21 cellular contexts compared by ENCODE assay signal in genomic region chr1:184059887-184060286, GRCh38. TPM values are rescaled to one million over a fixed set of nuclear protein-coding genes. Genes with fewer than 3 reads are reported as not detected.
A peak's percentile ranks its signal among the peaks of the same experiment; 100 is the strongest.
DNase-seq lines count a peak whose midpoint lies in the region; ATAC-seq and TF ChIP-seq lines count a peak whose summit lies in the region.
"Had no signal": no experiment of that assay in that cellular context is flagged by ENCODE, and none has a peak within 500 bp of the region (broad histone marks: within the 10 kb centered on the region; RNA-seq: fewer than 3 reads in every experiment).

No MANE protein-coding gene starts in this region.

- no peaks in the 10 kb centered on the region; the same call in 1 of the 2 replicates for H3K4me1 ChIP-seq in H9 (ENCODE audit: insufficient read depth, low read length)
- peaks cover 2% of the 10 kb centered on the region for H3K4me1 ChIP-seq in IMR-90 (ENCODE audit: control insufficient read depth, insufficient read depth, low read length)
- H3K4me1 ChIP-seq in sigmoid colon: peaks cover 0 to 43% (median 24%) of the 10 kb centered on the region in 4 donors

- peaks cover 35 to 41% of the 10 kb centered on the region in 2 experiments for H3K4me1 Mint-ChIP-seq in H9
- H3K4me1 Mint-ChIP-seq in chondrocyte (ENCODE audit: low read depth): peaks cover 78% of the 10 kb centered on the region
- peaks cover 9% of the 10 kb centered on the region for H3K4me1 Mint-ChIP-seq in nephron progenitor cell

- H3K27ac Mint-ChIP-seq in H9 (peak overlapping the region in 2 of 3 experiments; percentile 26 to 75; a peak in 1 of 7 replicates), chondrocyte (ENCODE audit: unreplicated experiment) (peak overlapping the region; percentile 77), nephron progenitor cell (no peak overlapping the region)
- H3K27ac Mint-ChIP-seq: CD4-positive, alpha-beta T cell had no signal

- ATAC-seq in IMR-90 (ENCODE audit: low read depth): no peak
- ATAC-seq: A549 had no signal

- H3K27ac ChIP-seq in H9 (ENCODE audit: insufficient read length, low read depth, low read length) (no peak overlapping the region), IMR-90 (ENCODE audit: insufficient read depth, low read length) (peak overlapping the region; percentile 79), sigmoid colon (peak overlapping the region in 3 of 4 donors; percentile 21 to 60 (median 47))
- H3K27ac ChIP-seq: A549; BLaER1 treated with 17β-estradiol and CSF1 and Interleukin-3, amounts not matched to agents 10 nM and 100 nM; PC-9 had no signal

- no peak for TF ChIP-seq RAD21 in IMR-90 (IDR thresholded peaks at IDR 0.05; ENCODE audit: low read length)

- H3K9me3 Mint-ChIP-seq in H9 (peaks cover 0 to 4% of the 10 kb centered on the region in 2 experiments; a peak in 4 of 5 replicates), chondrocyte (ENCODE audit: low read depth) (peaks cover 14% of the 10 kb centered on the region), nephron progenitor cell (peaks cover 18% of the 10 kb centered on the region)
- H3K9me3 Mint-ChIP-seq: CD4-positive, alpha-beta T cell had no signal

- H2BK12ac ChIP-seq in H9 (ENCODE audit: insufficient read length, low read depth, low read length): no peak overlapping the region

- no peaks in the 10 kb centered on the region for H3K27me3 ChIP-seq in H9 (ENCODE audit: insufficient read depth, low read length)
- no peaks in the 10 kb centered on the region for H3K27me3 ChIP-seq in IMR-90 (ENCODE audit: control insufficient read depth, insufficient read depth, low read length)
- no peaks in the 10 kb centered on the region for H3K27me3 ChIP-seq in sigmoid colon
- H3K27me3 ChIP-seq: BLaER1 treated with 17β-estradiol and CSF1 and Interleukin-3, amounts not matched to agents 10 nM and 100 nM; MG63 had no signal

- no peak overlapping the region for H3T11ph ChIP-seq in H9 (ENCODE audit: low read length)

- H2BK5ac ChIP-seq in H9 (ENCODE audit: insufficient read length, low read length) (no peak overlapping the region), IMR-90 (ENCODE audit: low read depth, low read length, poor library complexity, severe bottlenecking) (peak overlapping the region; percentile 98)

- no peaks in the 10 kb centered on the region for H3K79me1 ChIP-seq in H9 (ENCODE audit: insufficient read depth, low read depth, low read length, poor library complexity, severe bottlenecking)
- H3K79me1 ChIP-seq in IMR-90 (ENCODE audit: low read depth in 1 of 2, low read length in 2 of 2): peaks cover 20 to 34% of the 10 kb centered on the region in 2 experiments

- H3K4ac ChIP-seq in H9 (ENCODE audit: low read depth, low read length) (no peak overlapping the region), IMR-90 (ENCODE audit: low read depth, low read length) (peak overlapping the region; percentile 93)

- H3K36me3 Mint-ChIP-seq in H9 (ENCODE audit: insufficient read depth in 1 of 3, low read depth in 3 of 3) (peaks cover 18 to 26% (median 20%) of the 10 kb centered on the region in 3 experiments), chondrocyte (ENCODE audit: low read depth) (peaks cover 19% of the 10 kb centered on the region), nephron progenitor cell (ENCODE audit: low read depth) (peaks cover 76% of the 10 kb centered on the region)

- no peak overlapping the region for H4K8ac ChIP-seq in H9 (replicated peaks; ENCODE audit: insufficient read length, low read depth, low read length)
- H4K8ac ChIP-seq in IMR-90 (ENCODE audit: low read depth in 2 of 2, low read length in 2 of 2): peak overlapping the region in 1 of 2 experiments; percentile 98; a peak in 2 of 4 replicates

- H4K91ac ChIP-seq in H9 (ENCODE audit: insufficient read length, low read depth, low read length): no peak overlapping the region
- peak overlapping the region; percentile 96 for H4K91ac ChIP-seq in IMR-90 (ENCODE audit: insufficient read depth, low read depth, low read length)

- H2BK120ac ChIP-seq in H9 (ENCODE audit: low read depth, low read length, poor library complexity, severe bottlenecking): no peak overlapping the region
- H2BK120ac ChIP-seq in IMR-90 (ENCODE audit: low read depth, low read length): peak overlapping the region; percentile 96

- no peak overlapping the region for H3K4me3 Mint-ChIP-seq in H9
- no peak overlapping the region for H3K4me3 Mint-ChIP-seq in chondrocyte (ENCODE audit: unreplicated experiment)
- H3K4me3 Mint-ChIP-seq in nephron progenitor cell: no peak overlapping the region
- H3K4me3 Mint-ChIP-seq: CD4-positive, alpha-beta T cell had no signal

- peak overlapping the region; percentile 83 for H2AK5ac ChIP-seq in H9 (ENCODE audit: insufficient read length, low read length)
- H2AK5ac ChIP-seq in IMR-90 (ENCODE audit: low read depth, low read length): peak overlapping the region; percentile 91

- no peak overlapping the region for H3K23ac ChIP-seq in H9 (ENCODE audit: insufficient read length, low read depth, low read length)
- peak overlapping the region; percentile 87 for H3K23ac ChIP-seq in IMR-90 (ENCODE audit: low read depth, low read length)

- no peaks in the 10 kb centered on the region for H3K79me2 ChIP-seq in H9 (ENCODE audit: insufficient read depth, low read length)

- H2AK9ac ChIP-seq in IMR-90 (replicated peaks; ENCODE audit: low read depth, low read length, poor library complexity): peak overlapping the region; percentile 66

- H3K18ac ChIP-seq in H9 (ENCODE audit: insufficient read length, low read depth, low read length): no peak overlapping the region
- peak overlapping the region; percentile 96; the same call in 1 of the 2 replicates for H3K18ac ChIP-seq in IMR-90 (ENCODE audit: low read depth, low read length)

- no peak overlapping the region for H3K9ac ChIP-seq in H9 (ENCODE audit: extremely low read depth, insufficient read length, low read length)
- no peak overlapping the region for H3K9ac ChIP-seq in IMR-90 (ENCODE audit: low read depth, low read length)
- H3K9ac ChIP-seq: BLaER1 treated with 17β-estradiol and CSF1 and Interleukin-3, amounts not matched to agents 10 nM and 100 nM had no signal

- TF ChIP-seq EP300 in sigmoid colon (IDR thresholded peaks at IDR 0.05): no peak

- H3K23me2 ChIP-seq in H9 (ENCODE audit: insufficient read length, low read depth, low read length, poor library complexity, severe bottlenecking): no peaks in the 10 kb centered on the region

- H2BK15ac ChIP-seq in H9 (ENCODE audit: low read depth, low read length) (no peak overlapping the region), IMR-90 (ENCODE audit: low read depth, low read length) (peak overlapping the region; percentile 95)

- no TSS peak for BruUV-seq in IMR-90 (replicated peaks; lab: Mats Ljungman, UMichigan)

- peaks cover 4% of the 10 kb centered on the region for H3K36me3 ChIP-seq in IMR-90 (ENCODE audit: control insufficient read depth, insufficient read depth, low read length)
- peaks cover 0 to 13% (median 5%) of the 10 kb centered on the region in 4 donors for H3K36me3 ChIP-seq in sigmoid colon

- H3K14ac ChIP-seq in H9 (ENCODE audit: insufficient read depth, low read length): no peak overlapping the region
- H3K14ac ChIP-seq in IMR-90 (replicated peaks; ENCODE audit: low read depth, low read length): 0 out of 2 replicates have a peak overlapping the region, but pooled peaks have one; percentile 59

- CTCF ChIA-PET in IMR-90 (lab: Yijun Ruan, JAX): no interaction called here

- TF ChIP-seq CTCF in H9 (conservative IDR thresholded peaks at IDR 0.05) (no peak), IMR-90 (conservative IDR thresholded peaks at IDR 0.05; ENCODE audit: low read depth, low read length) (no peak), chondrocyte (IDR thresholded peaks at IDR 0.05) (no peak), sigmoid colon (IDR thresholded peaks at IDR 0.05) (no peak), nephron progenitor cell (IDR thresholded peaks at IDR 0.05) (no peak)

- in situ Hi-C loops in IMR-90 (cut with MboI; ENCODE audit: low sequenced_read_pairs): no loop called here

- TF ChIP-seq POLR2A in IMR-90 (IDR thresholded peaks at IDR 0.05; ENCODE audit: low read depth, low read length) (no peak), sigmoid colon (IDR thresholded peaks at IDR 0.05) (no peak)

- no peak overlapping the region for H3K4me2 ChIP-seq in H9 (ENCODE audit: insufficient read depth, insufficient read length, low read length)
- H3K4me2 ChIP-seq in IMR-90 (ENCODE audit: low read depth, low read length): peak overlapping the region; percentile 71; the same call in 1 of the 2 replicates
- H3K4me2 ChIP-seq: A549; BLaER1 treated with 17β-estradiol and CSF1 and Interleukin-3, amounts not matched to agents 10 nM and 100 nM; PC-9 had no signal

- H3K56ac ChIP-seq in H9 (ENCODE audit: insufficient read length, low read depth, low read length) (no peak overlapping the region), IMR-90 (ENCODE audit: extremely low read depth, insufficient read depth, low read length) (peak overlapping the region; percentile 80; the same call in 1 of the 2 replicates)

- dilution Hi-C loops in IMR-90 (cut with HindIII; ENCODE audit: low sequenced_read_pairs, unreplicated experiment): no loop called here

- DNase-seq in H9 (no peak), IMR-90 (no peak), chondrocyte (ENCODE audit: low spot score) (no peak), sigmoid colon (no peak), nephron progenitor cell (no peak), NCI-H1694 treated with DMSO at 0.1 percent for 48 hours (lab: John Stamatoyannopoulos, UW) (no peak)
- DNase-seq in activated naive CD4-positive, alpha-beta T cell treated with Interleukin-2 at 50 U/mL for 16 hours: no peak
- DNase-seq: AML-193; CD4-positive, alpha-beta T cell; KG1; MG63; NCI-H1105 treated with DMSO at 0.1 percent for 48 hours; NCI-H146; NCI-H2029; NCI-H446 treated with DMSO at 0.1 percent for 48 hours; NCI-H526; PC-9; Right ventricle myocardium superior; RPMI8226 had no signal

- no peaks in the 10 kb centered on the region for H4K20me1 ChIP-seq in H9 (ENCODE audit: control insufficient read depth, insufficient read depth, insufficient read length)
- H4K20me1 ChIP-seq in IMR-90 (ENCODE audit: insufficient read depth, low read length): no peaks in the 10 kb centered on the region

- H2BK20ac ChIP-seq in H9 (ENCODE audit: low read depth, low read length, poor library complexity, severe bottlenecking): no peak overlapping the region
- H2BK20ac ChIP-seq in IMR-90 (ENCODE audit: low read depth, low read length): peak overlapping the region; percentile 85

- H3K9me3 ChIP-seq in H9 (ENCODE audit: control insufficient read depth, low read depth, low read length): no peaks in the 10 kb centered on the region
- no peaks in the 10 kb centered on the region for H3K9me3 ChIP-seq in IMR-90 (ENCODE audit: control insufficient read depth, insufficient read depth, low read length)
- no peaks in the 10 kb centered on the region for H3K9me3 ChIP-seq in sigmoid colon
- H3K9me3 ChIP-seq: A549 had no signal

- H4K5ac ChIP-seq in H9 (ENCODE audit: insufficient read length, low read depth, low read length): no peak overlapping the region
- H4K5ac ChIP-seq in IMR-90 (ENCODE audit: low read depth, low read length): peak overlapping the region; percentile 86; the same call in 1 of the 2 replicates

- intact Hi-C loops in IMR-90 (cut with micrococcal nuclease) (loop anchor here (10.0 kb wide), 1 partner anchor 425 kb away; the partner anchor contains the start of gene ARPC5), sigmoid colon (cut with DNase I) (no loop called here)

- H2AFZ ChIP-seq in H9 (ENCODE audit: low read length) (no peak overlapping the region), IMR-90 (replicated peaks; ENCODE audit: low read length, poor library complexity) (no peak overlapping the region)
- H2AFZ ChIP-seq: PC-9 had no signal

- H3K9me1 ChIP-seq in IMR-90 (ENCODE audit: insufficient read depth, low read length): peaks cover 6% of the 10 kb centered on the region; the same call in 1 of the 2 replicates

- H3K4me3 ChIP-seq in IMR-90 (ENCODE audit: insufficient read depth, low read depth, low read length): no peak overlapping the region
- no peak overlapping the region for H3K4me3 ChIP-seq in sigmoid colon
- H3K4me3 ChIP-seq: A549; BLaER1 treated with 17β-estradiol and CSF1 and Interleukin-3, amounts not matched to agents 10 nM and 100 nM; MG63; PC-9 had no signal

- no peaks in the 10 kb centered on the region for H3K27me3 Mint-ChIP-seq in H9 (ENCODE audit: low read depth)
- no peaks in the 10 kb centered on the region for H3K27me3 Mint-ChIP-seq in chondrocyte (ENCODE audit: low read depth)
- no peaks in the 10 kb centered on the region for H3K27me3 Mint-ChIP-seq in nephron progenitor cell (ENCODE audit: low read depth, poor library complexity)
- H3K27me3 Mint-ChIP-seq: CD4-positive, alpha-beta T cell had no signal

- POLR2A ChIA-PET in IMR-90 (lab: Charles Lee; ENCODE audit: unreplicated experiment): no interaction called here

RNA-seq across cellular contexts. Expression of gene TSEN15, which starts 8.4 kb away (rescaled TPM):
- 20.1 and 21.9 TPM in 2 replicates for total RNA-seq in H9 (2021)
- total RNA-seq in IMR-90 (2012; rRNA removed): 45.0 and 80.3 TPM in 2 replicates
- 26.7 and 32.4 TPM in 2 replicates for polyA plus RNA-seq in IMR-90 (2012; rRNA removed)
- polyA plus RNA-seq in IMR-90 (2012; cell fraction: cytosol; rRNA removed): 59.8 and 60.1 TPM in 2 replicates
- polyA plus RNA-seq in IMR-90 (2012; cell fraction: nucleus; rRNA removed; ENCODE audit: low replicate concordance): 18.1 and 26.0 TPM in 2 replicates
- total RNA-seq in chondrocyte: 38.8 to 41.5 TPM (median 40.6 TPM) in 3 replicates
- 10 to 100 TPM; 29.4 to 56.4 (median 47.4) TPM for total RNA-seq in sigmoid colon
- polyA plus RNA-seq in sigmoid colon: 10 to 100 TPM in 2 of 3 donors, 1 to 10 TPM in 1; 8.4 to 14.8 (median 12.9) TPM

RNA-seq across cellular contexts. Expression of gene COLGALT2, which starts 22.4 kb away (rescaled TPM):
- 1.2 and 1.4 TPM in 2 replicates for total RNA-seq in H9 (2021)
- 2.3 and 3.3 TPM in 2 replicates for total RNA-seq in IMR-90 (2012; rRNA removed)
- polyA plus RNA-seq in IMR-90 (2012; rRNA removed): 4.1 and 4.2 TPM in 2 replicates
- 1.9 and 2.2 TPM in 2 replicates for polyA plus RNA-seq in IMR-90 (2012; cell fraction: cytosol; rRNA removed)
- polyA plus RNA-seq in IMR-90 (2012; cell fraction: nucleus; rRNA removed; ENCODE audit: low replicate concordance): 7.8 and 14.6 TPM in 2 replicates
- 3.4 to 8.8 TPM (median 8.1 TPM) in 3 replicates for total RNA-seq in chondrocyte
- 10 to 100 TPM in 1 of 4 donors, 1 to 10 TPM in 3; 4.6 to 10.7 (median 8.2) TPM for total RNA-seq in sigmoid colon
- polyA plus RNA-seq in sigmoid colon: under 1 TPM in 1 of 3 donors, not detected in 2; 0.47 TPM
